ENCODE assay signal across 8 cellular contexts in the genomic region with DNA sequence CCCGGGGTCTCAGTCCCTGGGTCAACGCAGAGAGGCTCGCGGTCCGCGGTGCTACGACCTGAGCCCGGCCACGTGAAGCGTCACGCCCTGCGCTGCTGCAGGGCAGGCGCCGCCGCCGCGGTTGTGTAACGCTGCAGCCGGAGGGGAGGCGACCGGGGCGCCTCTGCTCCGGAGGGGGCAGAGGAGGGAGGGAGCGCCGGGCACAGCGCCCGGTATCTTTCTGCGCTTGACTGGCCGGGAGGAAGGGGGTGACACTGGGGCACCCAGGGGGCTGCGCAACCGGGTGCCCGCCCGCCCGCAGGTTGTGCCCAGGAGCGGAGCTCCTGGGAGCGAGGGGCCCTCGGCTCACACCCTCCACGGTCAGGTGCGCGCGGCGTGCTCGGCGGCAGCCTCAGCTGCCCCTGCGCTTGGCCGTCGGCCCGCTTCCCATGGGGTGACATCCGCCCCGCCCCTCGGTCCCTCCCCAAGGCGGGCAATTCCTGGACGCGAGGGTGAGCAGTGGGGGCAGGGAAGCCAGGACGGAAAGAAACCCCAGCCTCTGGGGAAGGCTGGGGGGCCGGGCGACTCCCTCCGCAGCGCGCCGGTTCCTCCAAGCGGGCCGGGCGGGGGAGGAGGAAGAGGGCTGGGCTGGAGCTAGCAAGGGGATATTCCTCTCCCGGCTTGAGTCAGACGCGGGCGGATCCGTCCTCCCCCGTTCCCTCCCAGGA. TPM values are rescaled to one million over a fixed set of nuclear protein-coding genes. Genes with fewer than 3 reads are reported as not detected.
DNase-seq lines count a peak whose midpoint lies in the region; ATAC-seq and TF ChIP-seq lines count a peak whose summit lies in the region.

No MANE protein-coding gene starts in this region.

- peaks cover 0 to 7% (median 6%) of the 10 kb centered on the region in 3 experiments for H3K36me3 ChIP-seq in naive thymus-derived CD4-positive, alpha-beta T cell (ENCODE audit: control insufficient read depth in 2 of 3, insufficient read depth in 3 of 3, low read length in 3 of 3)

- H3K27me3 Mint-ChIP-seq in Calu3 (ENCODE audit: unreplicated experiment), result no peaks in the 10 kb centered on the region
- H3K27me3 Mint-ChIP-seq in naive thymus-derived CD4-positive, alpha-beta T cell, result peaks cover 0 to 2% (median 0%) of the 10 kb centered on the region in 5 donors

- CTCF ChIA-PET in Calu3 (lab: Charles Lee), result interaction anchor here (0.7 to 1.7 kb wide), 13 partner anchors 34 to 267 kb away, joined by 3 to 8 read pairs (median 3); no protein-coding TSS in a partner anchor
- CTCF ChIA-PET in naive thymus-derived CD4-positive, alpha-beta T cell (lab: Charles Lee), result interaction anchor here (1.2 to 4.5 kb wide), 4 partner anchors 150 to 267 kb away, joined by 4 to 18 read pairs (median 12); no protein-coding TSS in a partner anchor

- peaks cover 13% of the 10 kb centered on the region for H3K4me1 Mint-ChIP-seq in Calu3 (ENCODE audit: low read depth, unreplicated experiment)
- peaks cover 29 to 46% (median 42%) of the 10 kb centered on the region in 7 donors for H3K4me1 Mint-ChIP-seq in naive thymus-derived CD4-positive, alpha-beta T cell

- peak overlapping the region; percentile 96 for H3K27ac Mint-ChIP-seq in Calu3 (ENCODE audit: unreplicated experiment)
- H3K27ac Mint-ChIP-seq in naive thymus-derived CD4-positive, alpha-beta T cell, result peak overlapping the region; percentile 52 to 100 (median 89)

- H3K9me3 Mint-ChIP-seq in Calu3 (ENCODE audit: low read depth, unreplicated experiment), result no peaks in the 10 kb centered on the region
- no peaks in the 10 kb centered on the region for H3K9me3 Mint-ChIP-seq in naive thymus-derived CD4-positive, alpha-beta T cell

- peaks cover 17 to 39% of the 10 kb centered on the region in 2 donors for H3K4me1 ChIP-seq in naive thymus-derived CD4-positive, alpha-beta T cell (ENCODE audit: control insufficient read depth in 2 of 2, insufficient read depth in 2 of 2, low read length in 2 of 2)

- H3K4me3 Mint-ChIP-seq in Calu3 (ENCODE audit: low read depth, unreplicated experiment), result peak overlapping the region; percentile 76
- peak overlapping the region; percentile 86 to 100 (median 92) for H3K4me3 Mint-ChIP-seq in naive thymus-derived CD4-positive, alpha-beta T cell

- POLR2A ChIA-PET in naive thymus-derived CD4-positive, alpha-beta T cell (lab: Charles Lee), result interaction anchor here (0.8 to 1.3 kb wide), 9 partner anchors 9 to 210 kb away, joined by 3 to 5 read pairs (median 3); no protein-coding TSS in a partner anchor

- TF ChIP-seq CTCF in Calu3 (IDR thresholded peaks at IDR 0.05; ENCODE audit: unreplicated experiment), result no peak
- no peak for TF ChIP-seq CTCF in HL-60 (IDR thresholded peaks at IDR 0.05; ENCODE audit: insufficient read depth, low read length)

- H3K4me3 ChIP-seq in HL-60 (replicated peaks; ENCODE audit: insufficient read depth, low read length), result peak overlapping the region; percentile 89
- H3K4me3 ChIP-seq in naive thymus-derived CD4-positive, alpha-beta T cell (ENCODE audit: low read length), result peak overlapping the region; percentile 71

- peak overlapping the region; percentile 100 for H3K27ac ChIP-seq in HL-60 (replicated peaks)
- H3K27ac ChIP-seq in naive thymus-derived CD4-positive, alpha-beta T cell (ENCODE audit: low read depth, low read length), result peak overlapping the region; percentile 59

- DNase-seq in Calu3, result peak; percentile 98
- DNase-seq in HL-60 (ENCODE audit: low read depth in 1 of 2, low spot score in 1 of 2), result peak; percentile 91 to 99
- peak; percentile 99 for DNase-seq in OCI-M1 (lab: John Stamatoyannopoulos, UW)
- peak; percentile 49 to 50 for DNase-seq in activated T-helper 1 cell treated with anti-CD3 and anti-CD28 coated beads, Interleukin-2, amount 50 U/mL, for 16 hours (ENCODE audit: low read depth in 1 of 2, low spot score in 1 of 2)
- peak; percentile 99 for DNase-seq in fibroblast of gingiva (ENCODE audit: low read depth)
- peak in 7 of 9 donors; percentile 29 to 66 (median 36) for DNase-seq in naive thymus-derived CD4-positive, alpha-beta T cell
- peak in 5 of 6 experiments; percentile 28 to 52 (median 39) for DNase-seq in stimulated activated naive CD4-positive, alpha-beta T cell (lab: John Stamatoyannopoulos, UW)

- intact Hi-C loops in Calu3 (cut with micrococcal nuclease; ENCODE audit: unreplicated experiment), result loop anchor here (2.0 to 5.0 kb wide), 2 partner anchors 228 to 241 kb away; no protein-coding TSS in a partner anchor
- intact Hi-C loops in naive thymus-derived CD4-positive, alpha-beta T cell (cut with micrococcal nuclease), result loop anchor here (1.0 to 5.0 kb wide), 9 partner anchors 8 to 485 kb away; a partner anchor contains a TSS

- H3K36me3 Mint-ChIP-seq in Calu3 (ENCODE audit: insufficient read depth, unreplicated experiment), result peaks cover 71% of the 10 kb centered on the region
- H3K36me3 Mint-ChIP-seq in naive thymus-derived CD4-positive, alpha-beta T cell, result peaks cover 2 to 43% (median 3%) of the 10 kb centered on the region in 5 donors

- ATAC-seq in GM19468 (IDR thresholded peaks at IDR 0.05; ENCODE audit: extremely low read depth, unreplicated experiment), result peak; percentile 28
- ATAC-seq in naive thymus-derived CD4-positive, alpha-beta T cell, result peak; percentile 65

- no peaks in the 10 kb centered on the region for H3K9me3 ChIP-seq in naive thymus-derived CD4-positive, alpha-beta T cell (ENCODE audit: control insufficient read depth in 2 of 3, low read length in 3 of 3)

- no TSS peak for BruUV-seq in Calu3 (replicated peaks; lab: Mats Ljungman, UMichigan)

- H3K27me3 ChIP-seq in HL-60 (ENCODE audit: insufficient read depth, poor library complexity, severe bottlenecking), result no peaks in the 10 kb centered on the region
- no peaks in the 10 kb centered on the region for H3K27me3 ChIP-seq in naive thymus-derived CD4-positive, alpha-beta T cell (ENCODE audit: control insufficient read depth in 2 of 2, insufficient read depth in 2 of 2, low read length in 2 of 2)

RNA-seq across cellular contexts. Expression of a gene that starts 0.8 kb away (rescaled TPM):
- total RNA-seq in Calu3 (2022), result 62.2 and 71.9 TPM in 2 replicates
- total RNA-seq in naive thymus-derived CD4-positive, alpha-beta T cell, result 100 to 1,000 TPM in 2 of 5 experiments, 10 to 100 TPM in 1, 1 to 10 TPM in 2; 3.9 to 383 (median 71.2) TPM
- 1 to 10 TPM in 1 of 2 donors, under 1 TPM in 1; 0.82 to 3.1 TPM for polyA plus RNA-seq in naive thymus-derived CD4-positive, alpha-beta T cell

Comparison
In these comparisons a context has a peak if more than half of its experiments do, and no peak if none do; other contexts are left out.
1. Peak in every context shown above with its lines: DNase-seq, ATAC-seq, H3K4me3 ChIP-seq and H3K27ac ChIP-seq.
2. DNase-seq: peak in every context shown above with its lines; median percentile 99 in OCI-M1; 99 in fibroblast of gingiva; 98 in Calu3; 95 in HL-60; 50 in activated T-helper 1 cell treated with anti-CD3 and anti-CD28 coated beads, Interleukin-2, amount 50 U/mL, for 16 hours; 39 in stimulated activated naive CD4-positive, alpha-beta T cell; 36 in naive thymus-derived CD4-positive, alpha-beta T cell.